8 cellular contexts compared by ENCODE assay signal in genomic region chr4:110518889-110519490, GRCh38. TPM values are rescaled to one million over a fixed set of nuclear protein-coding genes. Genes with fewer than 3 reads are reported as not detected.
A peak's percentile ranks its signal among the peaks of the same experiment; 100 is the strongest.
DNase-seq lines count a peak whose midpoint lies in the region; ATAC-seq, FAIRE-seq and TF ChIP-seq lines count a peak whose summit lies in the region.

No MANE protein-coding gene starts in this region.

- TF ChIP-seq CTCF in GM12864 (IDR thresholded peaks at IDR 0.05; ENCODE audit: low read depth, low read length, missing control alignments) (peak; percentile 72), psoas muscle (IDR thresholded peaks at IDR 0.05) (peak; percentile 72)

- intact Hi-C loops in psoas muscle (cut with DNase I): loop anchor here (5.0 to 10.0 kb wide), 4 partner anchors 177 to 524 kb away; no protein-coding TSS in a partner anchor

- WGBS in psoas muscle, 3 donors: 92 to 94% (median 93%) methylated on average over 2 of the region's 2 CpGs

- no peaks in the 10 kb centered on the region for H3K9me3 ChIP-seq in psoas muscle

- DNase-seq in AG20443 (ENCODE audit: low spot score) (peak; percentile 21), GM12864 (ENCODE audit: low read depth) (no peak), SK-MEL-5 (ENCODE audit: low read depth, low spot score) (peak; percentile 56), psoas muscle (no peak), NCI-H524 treated with DMSO at 0.1 percent for 48 hours (lab: John Stamatoyannopoulos, UW) (no peak)

- H3K27me3 ChIP-seq in psoas muscle (ENCODE audit: insufficient read depth in 3 of 3, low read length in 2 of 3): no peaks in the 10 kb centered on the region

- H3K4me1 ChIP-seq in psoas muscle: no peaks in the 10 kb centered on the region

- no peak overlapping the region for H3K27ac ChIP-seq in psoas muscle

- H3K36me3 ChIP-seq in psoas muscle (ENCODE audit: insufficient read depth in 1 of 2, low read depth in 1 of 2): no peaks in the 10 kb centered on the region

- peak; percentile 21 for FAIRE-seq in endometrium (lab: Jason Lieb, UNC)

- in situ Hi-C loops in SK-MEL-5 (cut with HindIII; ENCODE audit: low pct_unique_long_range_greater_than_20kb, low sequenced_read_pairs): no loop called here

- ATAC-seq in psoas muscle: peak in 3 of 4 donors; percentile 40 to 75 (median 62)
- ATAC-seq in GM19463 (IDR thresholded peaks at IDR 0.05; ENCODE audit: unreplicated experiment): no peak
- no peak for ATAC-seq in HG02798 (IDR thresholded peaks at IDR 0.05; ENCODE audit: poor library complexity, unreplicated experiment)

- H3K4me3 ChIP-seq in GM12864 (ENCODE audit: low read depth, low read length) (no peak overlapping the region), psoas muscle (no peak overlapping the region)

RNA-seq across cellular contexts. Expression of gene ENPEP, which starts 43.0 kb away (rescaled TPM):
- total RNA-seq in SK-MEL-5 (2014; rRNA removed; shearing (Covaris generic)): not detected in 2 replicates
- not detected in 2 replicates for polyA plus RNA-seq in SK-MEL-5 (2015; cell fraction: cytosol; rRNA removed)
- polyA plus RNA-seq in SK-MEL-5 (2015; cell fraction: nucleus; rRNA removed): not detected in 2 replicates
- total RNA-seq in psoas muscle: 1 to 10 TPM; 1.4 to 4.3 (median 3.0) TPM
- polyA plus RNA-seq in psoas muscle: 1 to 10 TPM in 2 of 3 donors, under 1 TPM in 1; 0.75 to 1.1 (median 1.1) TPM

Comparison
In these comparisons a context has a peak if more than half of its experiments do, and no peak if none do; other contexts are left out.
1. DNase-seq: peak in AG20443 (single experiment) and SK-MEL-5 (single experiment); none in GM12864 (single experiment), psoas muscle (0 of 2) and NCI-H524 treated with DMSO at 0.1 percent for 48 hours (single experiment).
2. ATAC-seq: peak in psoas muscle (3 of 4); none in GM19463 (single experiment) and HG02798 (single experiment).